ENCODE assay signal across 9 cellular contexts in genomic region chr2:160472839-160473251, GRCh38. TPM values are rescaled to one million over a fixed set of nuclear protein-coding genes. Genes with fewer than 3 reads are reported as not detected.
DNase-seq lines count a peak whose midpoint lies in the region; ATAC-seq and TF ChIP-seq lines count a peak whose summit lies in the region.
"Had no signal": no experiment of that assay in that cellular context is flagged by ENCODE, and none has a peak within 500 bp of the region (broad histone marks: within the 10 kb centered on the region; RNA-seq: fewer than 3 reads in every experiment).

No MANE protein-coding gene starts in this region.

- H3K27me3 ChIP-seq in left ventricle myocardium inferior (ENCODE audit: low read depth) (no peaks in the 10 kb centered on the region), upper lobe of left lung (no peaks in the 10 kb centered on the region)
- H3K27me3 ChIP-seq: neutrophil had no signal

- H3K36me3 ChIP-seq in left ventricle myocardium inferior (no peaks in the 10 kb centered on the region), upper lobe of left lung (no peaks in the 10 kb centered on the region)
- H3K36me3 ChIP-seq: neutrophil had no signal

- DNase-seq in left ventricle myocardium inferior, result no peak
- no peak for DNase-seq in Right ventricle myocardium inferior (ENCODE audit: missing footprints)
- DNase-seq in RPMI7951 (ENCODE audit: low read depth), result peak; percentile 15
- DNase-seq in fibroblast of villous mesenchyme (ENCODE audit: low read depth), result peak; percentile 73
- DNase-seq in upper lobe of left lung, result no peak
- DNase-seq in central memory CD4-positive, alpha-beta T cell, result no peak
- no peak for DNase-seq in activated effector memory CD4-positive, alpha-beta T cell treated with Interleukin-2 at 50 U/mL for 16 hours
- DNase-seq in HPDE6-E6E7 (ENCODE audit: extremely low spot score), result no peak

- H3K4me3 ChIP-seq in left ventricle myocardium inferior (no peak overlapping the region), fibroblast of villous mesenchyme (ENCODE audit: low read depth, low read length) (no peak overlapping the region), upper lobe of left lung (no peak overlapping the region)

- no peak for TF ChIP-seq POLR2A in upper lobe of left lung (IDR thresholded peaks at IDR 0.05)

- H3K27ac ChIP-seq in left ventricle myocardium inferior (replicated peaks), result peak overlapping the region; percentile 4
- peak overlapping the region in 3 of 4 donors; percentile 12 to 63 (median 62) for H3K27ac ChIP-seq in upper lobe of left lung
- H3K27ac ChIP-seq: neutrophil had no signal

- intact Hi-C loops in left ventricle myocardium inferior (cut with micrococcal nuclease) (no loop called here), Right ventricle myocardium inferior (cut with DNase I) (no loop called here)

- ATAC-seq in Right ventricle myocardium inferior (no peak), upper lobe of left lung (ENCODE audit: low FRiP score in 2 of 2) (no peak)

- no peak for TF ChIP-seq EP300 in upper lobe of left lung (IDR thresholded peaks at IDR 0.05)

- TF ChIP-seq CTCF in left ventricle myocardium inferior (IDR thresholded peaks at IDR 0.05; ENCODE audit: borderline replicate concordance) (no peak), fibroblast of villous mesenchyme (IDR thresholded peaks at IDR 0.05; ENCODE audit: insufficient read depth, low read depth, low read length) (no peak), upper lobe of left lung (IDR thresholded peaks at IDR 0.05) (no peak)

- H3K4me1 ChIP-seq in left ventricle myocardium inferior (peaks cover 78% of the 10 kb centered on the region), upper lobe of left lung (peaks cover 21 to 38% (median 35%) of the 10 kb centered on the region in 4 donors)

- no peaks in the 10 kb centered on the region for H3K9me3 ChIP-seq in left ventricle myocardium inferior (replicated peaks)
- H3K9me3 ChIP-seq in upper lobe of left lung, result no peaks in the 10 kb centered on the region
- H3K9me3 ChIP-seq: neutrophil had no signal

- WGBS in upper lobe of left lung, 2 donors, result 40 to 48% methylated on average over 4 of the region's 4 CpGs

RNA-seq across cellular contexts. Expression of gene RBMS1, which starts 20.8 kb away (rescaled TPM):
- total RNA-seq in left ventricle myocardium inferior, result 56.2 TPM
- 58.2 TPM for total RNA-seq in Right ventricle myocardium inferior
- 58.4 and 82.7 TPM in 2 replicates for total RNA-seq in RPMI7951 (2014; rRNA removed; shearing (Covaris generic))
- total RNA-seq in fibroblast of villous mesenchyme, result 72.8 and 121 TPM in 2 replicates
- total RNA-seq in upper lobe of left lung, result 100 to 1,000 TPM in 2 of 6 donors, 10 to 100 TPM in 4; 81.3 to 125 (median 95.4) TPM

Comparison
In these comparisons a context has a peak if more than half of its experiments do, and no peak if none do; other contexts are left out.
1. DNase-seq: peak in RPMI7951 (single experiment) and fibroblast of villous mesenchyme (single experiment); none in left ventricle myocardium inferior (single experiment), Right ventricle myocardium inferior (single experiment), upper lobe of left lung (0 of 2), central memory CD4-positive, alpha-beta T cell (single experiment), activated effector memory CD4-positive, alpha-beta T cell treated with Interleukin-2 at 50 U/mL for 16 hours (single experiment) and HPDE6-E6E7 (single experiment).